In the genomic region with DNA sequence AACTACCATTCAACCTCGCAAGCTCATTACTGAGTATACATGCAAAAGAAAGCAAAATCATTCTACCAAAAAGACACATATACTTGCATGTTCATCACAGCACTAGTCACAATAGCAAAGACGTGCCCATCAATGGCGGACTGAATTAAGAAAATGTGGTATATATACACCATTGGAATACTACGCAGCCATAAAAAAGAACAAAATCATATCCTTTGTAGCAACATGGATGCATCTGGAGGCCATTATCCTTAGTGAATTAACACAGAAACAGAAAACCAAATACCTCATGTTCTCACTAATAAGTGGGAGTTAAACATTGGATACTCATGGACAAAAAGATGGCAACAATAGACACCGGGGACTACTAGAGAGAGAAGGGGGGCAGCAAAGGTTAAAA, we compare ENCODE assay signal across 19 cellular contexts. TPM values are rescaled to one million over a fixed set of nuclear protein-coding genes. Genes with fewer than 3 reads are reported as not detected.
A peak's percentile ranks its signal among the peaks of the same experiment; 100 is the strongest.
DNase-seq lines count a peak whose midpoint lies in the region; ATAC-seq, FAIRE-seq and TF ChIP-seq lines count a peak whose summit lies in the region.
"Had no signal": no experiment of that assay in that cellular context is flagged by ENCODE, and none has a peak within 500 bp of the region (broad histone marks: within the 10 kb centered on the region; RNA-seq: fewer than 3 reads in every experiment).

No MANE protein-coding gene starts in this region.

- TF ChIP-seq EP300 in SK-N-SH (IDR thresholded peaks at IDR 0.05; ENCODE audit: borderline replicate concordance in 1 of 2, low read depth in 1 of 2, low read length in 1 of 2) = no peak
- TF ChIP-seq EP300 in K562 (IDR thresholded peaks at IDR 0.05; ENCODE audit: low read length) = no peak

- intact Hi-C loops in K562 (cut with micrococcal nuclease) = no loop called here
- intact Hi-C loops in thyroid gland (cut with DNase I) = no loop called here
- intact Hi-C loops in Right ventricle myocardium inferior (cut with DNase I) = no loop called here

- H3K9me2 ChIP-seq in SK-N-SH = no peaks in the 10 kb centered on the region
- H3K9me2 ChIP-seq in hepatocyte (replicated peaks; ENCODE audit: insufficient read depth) = no peaks in the 10 kb centered on the region

- no peaks in the 10 kb centered on the region for H3K27me3 ChIP-seq in SK-N-SH (ENCODE audit: insufficient read depth)
- no peaks in the 10 kb centered on the region for H3K27me3 ChIP-seq in K562 (ENCODE audit: control insufficient read depth in 2 of 2, insufficient read depth in 2 of 2, low read length in 2 of 2)
- H3K27me3 ChIP-seq in thyroid gland = no peaks in the 10 kb centered on the region
- H3K27me3 ChIP-seq in hepatocyte = no peaks in the 10 kb centered on the region

- 76% methylated on average over 5 of the region's 5 CpGs for WGBS in SK-N-SH (ENCODE audit: low lambda C conversion rate)
- WGBS in K562 (ENCODE audit: insufficient coverage, low coverage, missing lambda C conversion rate) = 74% methylated on average over 5 of the region's 5 CpGs
- 77 to 78% methylated on average over 5 of the region's 5 CpGs for WGBS in thyroid gland, 2 donors
- 77% methylated on average over 5 of the region's 5 CpGs for WGBS in hepatocyte (ENCODE audit: low lambda C conversion rate, missing lambda C conversion rate)

- peaks cover 42% of the 10 kb centered on the region for H3K79me2 ChIP-seq in SK-N-SH (ENCODE audit: insufficient read depth)
- peaks cover 17% of the 10 kb centered on the region; the same call in 2 of the 3 replicates for H3K79me2 ChIP-seq in K562 (ENCODE audit: control insufficient read depth, insufficient read depth, low read length)
- H3K79me2 ChIP-seq in hepatocyte = peaks cover 16% of the 10 kb centered on the region

- H3K4me2 ChIP-seq in SK-N-SH (no peak overlapping the region), K562 (ENCODE audit: insufficient read depth, low read length) (no peak overlapping the region), hepatocyte (no peak overlapping the region)
- H3K4me2 ChIP-seq: A549 had no signal

- H3K36me3 ChIP-seq in SK-N-SH (replicated peaks in 1 of 2; ENCODE audit: control insufficient read depth in 1 of 2, insufficient read depth in 2 of 2, low read length in 1 of 2) (no peaks in the 10 kb centered on the region), K562 (ENCODE audit: control insufficient read depth, insufficient read depth, low read length) (no peaks in the 10 kb centered on the region), thyroid gland (no peaks in the 10 kb centered on the region), hepatocyte (replicated peaks; ENCODE audit: insufficient read depth, low read depth) (no peaks in the 10 kb centered on the region)

- CTCF ChIA-PET in SK-N-SH (lab: Yijun Ruan, JAX) = no interaction called here
- CTCF ChIA-PET in K562 (lab: Yijun Ruan, JAX; ENCODE audit: low intra/inter-chr PET ratio) = no interaction called here

- BruUV-seq in K562 (replicated peaks; lab: Mats Ljungman, UMichigan) = no TSS peak

- POLR2A ChIA-PET in SK-N-SH (lab: Yijun Ruan, JAX) (no interaction called here), K562 (lab: Yijun Ruan, JAX) (interaction anchor here (0.7 kb wide), 1 partner anchor 11 kb away, joined by 3 read pairs; no protein-coding TSS in a partner anchor)

- DNase-seq in SK-N-SH (no peak), K562 (ENCODE audit: extremely low read depth in 1 of 4, low spot score in 3 of 4) (no peak), thyroid gland (no peak), Right ventricle myocardium inferior (ENCODE audit: missing footprints) (no peak), OCI-M1 (lab: John Stamatoyannopoulos, UW) (no peak), hepatocyte (ENCODE audit: low spot score) (no peak)
- DNase-seq: AML-193; Caco-2; CD4-positive, alpha-beta T cell; GOT3; H9 had no signal

- TF ChIP-seq RAD21 in SK-N-SH (IDR thresholded peaks at IDR 0.05; ENCODE audit: low read length) (no peak), K562 (CRISPR knock-in tag; conservative IDR thresholded peaks at IDR 0.05 in 1 of 2, IDR thresholded peaks at IDR 0.05 in 1 of 2) (no peak)

- H3K9ac ChIP-seq in SK-N-SH (no peak overlapping the region), K562 (ENCODE audit: insufficient read depth in 1 of 2, low read depth in 2 of 2, low read length in 2 of 2) (no peak overlapping the region)

- H3K27ac ChIP-seq in SK-N-SH (ENCODE audit: low read depth in 2 of 2, low read length in 1 of 2) = no peak overlapping the region
- H3K27ac ChIP-seq in K562 (ENCODE audit: extremely low read depth, low read depth, low read length) = no peak overlapping the region
- peak overlapping the region; percentile 32 to 62 (median 47) for H3K27ac ChIP-seq in thyroid gland
- H3K27ac ChIP-seq in hepatocyte = no peak overlapping the region
- H3K27ac ChIP-seq: 22Rv1, A549, C4-2B had no signal

- H3K9me1 ChIP-seq in K562 (ENCODE audit: control insufficient read depth, insufficient read depth, low read length) = no peaks in the 10 kb centered on the region

- peaks cover 4% of the 10 kb centered on the region for H3F3A ChIP-seq in SK-N-SH (replicated peaks; ENCODE audit: insufficient read depth)

- no peak for FAIRE-seq in K562 (lab: Jason Lieb, UNC)
- FAIRE-seq: A549, D721Med, GM12891, GM18507, HepG2 had no signal

- in situ Hi-C loops in K562 (cut with MboI) = no loop called here

- no peak overlapping the region for H3K4me3 ChIP-seq in SK-N-SH (ENCODE audit: low read depth in 2 of 2, low read length in 1 of 2)
- no peak overlapping the region for H3K4me3 ChIP-seq in K562
- H3K4me3 ChIP-seq in thyroid gland (replicated peaks in 1 of 3) = no peak overlapping the region
- no peak overlapping the region for H3K4me3 ChIP-seq in hepatocyte
- H3K4me3 ChIP-seq: A549 had no signal

- H3K4me1 ChIP-seq in SK-N-SH (ENCODE audit: control insufficient read depth in 1 of 2, insufficient read depth in 2 of 2, low read depth in 1 of 2, low read length in 1 of 2) = peaks cover 7 to 11% of the 10 kb centered on the region in 2 experiments; a peak in 3 of 4 replicates
- peaks cover 0 to 22% of the 10 kb centered on the region in 2 experiments; a peak in 4 of 5 replicates for H3K4me1 ChIP-seq in K562 (replicated peaks in 1 of 2; ENCODE audit: control insufficient read depth in 2 of 2, insufficient read depth in 2 of 2, low read length in 2 of 2)
- peaks cover 21 to 30% of the 10 kb centered on the region in 2 donors for H3K4me1 ChIP-seq in thyroid gland
- peaks cover 6% of the 10 kb centered on the region for H3K4me1 ChIP-seq in hepatocyte (ENCODE audit: insufficient read depth)
- H3K4me1 ChIP-seq: Caco-2 had no signal

- TF ChIP-seq POLR2A in K562 (conservative IDR thresholded peaks at IDR 0.05) (no peak), thyroid gland (IDR thresholded peaks at IDR 0.05) (no peak)

- H3K9me3 ChIP-seq in SK-N-SH = no peaks in the 10 kb centered on the region
- H3K9me3 ChIP-seq in K562 (replicated peaks; ENCODE audit: control insufficient read depth, insufficient read depth, low read depth, low read length) = no peaks in the 10 kb centered on the region
- H3K9me3 ChIP-seq in thyroid gland = no peaks in the 10 kb centered on the region
- no peaks in the 10 kb centered on the region for H3K9me3 ChIP-seq in hepatocyte (ENCODE audit: low read depth)
- H3K9me3 ChIP-seq: A549, Caco-2 had no signal

- H2AFZ ChIP-seq in SK-N-SH (ENCODE audit: low read depth) (no peak overlapping the region), K562 (ENCODE audit: low read depth, low read length) (no peak overlapping the region), hepatocyte (no peak overlapping the region)

- TF ChIP-seq CTCF in SK-N-SH (IDR thresholded peaks at IDR 0.05) (no peak), K562 (IDR thresholded peaks at IDR 0.05 in 2 of 3, conservative IDR thresholded peaks at IDR 0.05 in 1 of 3; ENCODE audit: insufficient read depth in 2 of 3, low read depth in 1 of 3, low read length in 3 of 3) (no peak), thyroid gland (IDR thresholded peaks at IDR 0.05) (no peak), hepatocyte (IDR thresholded peaks at IDR 0.05; ENCODE audit: poor library complexity) (no peak)

- ATAC-seq in SK-N-SH treated with all-trans-retinoic acid at 6 μM for 48 hours (no peak), K562 (no peak), Right ventricle myocardium inferior (no peak)
- ATAC-seq: A549, HepG2 had no signal

- H4K20me1 ChIP-seq in SK-N-SH (ENCODE audit: insufficient read depth) (no peaks in the 10 kb centered on the region), K562 (replicated peaks; ENCODE audit: control insufficient read depth, insufficient read depth, low read length) (no peaks in the 10 kb centered on the region), hepatocyte (ENCODE audit: insufficient read depth, poor library complexity, severe bottlenecking) (no peaks in the 10 kb centered on the region)

RNA-seq across cellular contexts. Expression of a gene that starts 6.4 kb away (rescaled TPM):
- polyA plus RNA-seq in SK-N-SH (2012; rRNA removed) (3.1 and 4.1 TPM in 2 replicates), K562 (2011; rRNA removed) (6.9 and 12.6 TPM in 2 replicates), K562 (2014; fragmentation: Illumina TruSeq; extraction: Trizol) (6.5 and 9.6 TPM in 2 replicates), K562 (2014; fragmentation: Nextera tagmentation; extraction: Ambion mirVana) (1 to 10 TPM; 8.7 to 9.3 TPM), K562 (2014; rRNA removed) (5.4 and 6.2 TPM in 2 replicates), hepatocyte (3.5 and 5.9 TPM in 2 replicates)
- 3.7 and 4.0 TPM in 2 replicates for polyA plus RNA-seq in SK-N-SH (2012; cell fraction: cytosol; rRNA removed)
- 3.6 and 8.0 TPM in 2 replicates for polyA plus RNA-seq in SK-N-SH (2012; cell fraction: nucleus; rRNA removed)
- 5.7 and 18.9 TPM in 2 replicates for total RNA-seq in K562 (2011; cell fraction: chromatin; rRNA removed; ENCODE audit: low replicate concordance)
- 2.3 and 4.5 TPM in 2 replicates for total RNA-seq in K562 (2011; cell fraction: nucleolus; rRNA removed)
- 10.6 and 14.4 TPM in 2 replicates for total RNA-seq in K562 (2011; cell fraction: nucleoplasm; rRNA removed)
- total RNA-seq in K562 (2014; rRNA removed) (5.6 and 6.9 TPM in 2 replicates), K562 (2014; rRNA removed; fragmentation: Illumina TruSeq; extraction: Trizol) (10.5 and 10.7 TPM in 2 replicates), K562 (2015; rRNA removed; fragmentation: Illumina TruSeq; extraction: Trizol) (5.6 and 7.0 TPM in 2 replicates), K562 (2021) (9.1 and 10.2 TPM in 2 replicates), thyroid gland (10 to 100 TPM; 29.4 to 39.7 (median 31.7) TPM), Right ventricle myocardium inferior (4.5 TPM), hepatocyte (4.2 and 5.4 TPM in 2 replicates)
- polyA plus RNA-seq in K562 (2011; cell fraction: cytosol; rRNA removed) = 1.8 and 2.4 TPM in 2 replicates
- polyA plus RNA-seq in K562 (2011; cell fraction: nucleus; rRNA removed) = 5.4 and 6.7 TPM in 2 replicates
- 4.1 and 6.4 TPM in 2 replicates for polyA plus RNA-seq in K562 (2012)
- polyA minus RNA-seq in K562 (2011; rRNA and poly(A)+ RNA removed) = 10.9 and 12.3 TPM in 2 replicates
- 4.1 and 7.2 TPM in 2 replicates for polyA minus RNA-seq in K562 (2011; cell fraction: cytosol; rRNA and poly(A)+ RNA removed)
- 7.5 and 12.0 TPM in 2 replicates for polyA minus RNA-seq in K562 (2011; cell fraction: nucleus; rRNA and poly(A)+ RNA removed)

RNA-seq across cellular contexts. Expression of a gene that starts 33.0 kb away (rescaled TPM):
- polyA plus RNA-seq in SK-N-SH (2012; rRNA removed) (4,747 and 5,016 TPM in 2 replicates), K562 (2011; rRNA removed) (300 and 518 TPM in 2 replicates), K562 (2014; fragmentation: Illumina TruSeq; extraction: Trizol) (458 and 481 TPM in 2 replicates), K562 (2014; fragmentation: Nextera tagmentation; extraction: Ambion mirVana) (100 to 1,000 TPM in 1 of 2 experiments, 10 to 100 TPM in 1; 86.0 to 123 TPM), K562 (2014; rRNA removed) (275 and 383 TPM in 2 replicates), hepatocyte (302 and 335 TPM in 2 replicates)
- polyA plus RNA-seq in SK-N-SH (2012; cell fraction: cytosol; rRNA removed) = 4,035 and 4,614 TPM in 2 replicates
- polyA plus RNA-seq in SK-N-SH (2012; cell fraction: nucleus; rRNA removed) = 5,845 and 10,924 TPM in 2 replicates
- 119 and 160 TPM in 2 replicates for total RNA-seq in K562 (2011; cell fraction: chromatin; rRNA removed; ENCODE audit: low replicate concordance)
- total RNA-seq in K562 (2011; cell fraction: nucleolus; rRNA removed) = 119 and 169 TPM in 2 replicates
- 116 and 178 TPM in 2 replicates for total RNA-seq in K562 (2011; cell fraction: nucleoplasm; rRNA removed)
- total RNA-seq in K562 (2014; rRNA removed) (604 and 655 TPM in 2 replicates), K562 (2014; rRNA removed; fragmentation: Illumina TruSeq; extraction: Trizol) (264 and 301 TPM in 2 replicates), K562 (2015; rRNA removed; fragmentation: Illumina TruSeq; extraction: Trizol) (441 and 490 TPM in 2 replicates), K562 (2021) (571 and 621 TPM in 2 replicates), thyroid gland (1,000 to 10,000 TPM; 2,201 to 4,711 (median 2,567) TPM), Right ventricle myocardium inferior (447 TPM), hepatocyte (833 and 1,051 TPM in 2 replicates)
- 296 and 577 TPM in 2 replicates for polyA plus RNA-seq in K562 (2011; cell fraction: cytosol; rRNA removed)
- polyA plus RNA-seq in K562 (2011; cell fraction: nucleus; rRNA removed) = 267 and 332 TPM in 2 replicates
- polyA plus RNA-seq in K562 (2012) = 869 and 1,478 TPM in 2 replicates
- polyA minus RNA-seq in K562 (2011; rRNA and poly(A)+ RNA removed) = 448 and 611 TPM in 2 replicates
- 361 and 458 TPM in 2 replicates for polyA minus RNA-seq in K562 (2011; cell fraction: cytosol; rRNA and poly(A)+ RNA removed)
- 168 and 199 TPM in 2 replicates for polyA minus RNA-seq in K562 (2011; cell fraction: nucleus; rRNA and poly(A)+ RNA removed)
- total RNA-seq: HepG2 had no signal
- polyA plus RNA-seq: HepG2 had no signal

Comparison
In these comparisons a context has a peak if more than half of its experiments do, and no peak if none do; other contexts are left out.
1. H3K27ac ChIP-seq: peak in thyroid gland (3 of 3); none in SK-N-SH (0 of 2), K562 (single experiment) and hepatocyte (single experiment).